In the genomic region with DNA sequence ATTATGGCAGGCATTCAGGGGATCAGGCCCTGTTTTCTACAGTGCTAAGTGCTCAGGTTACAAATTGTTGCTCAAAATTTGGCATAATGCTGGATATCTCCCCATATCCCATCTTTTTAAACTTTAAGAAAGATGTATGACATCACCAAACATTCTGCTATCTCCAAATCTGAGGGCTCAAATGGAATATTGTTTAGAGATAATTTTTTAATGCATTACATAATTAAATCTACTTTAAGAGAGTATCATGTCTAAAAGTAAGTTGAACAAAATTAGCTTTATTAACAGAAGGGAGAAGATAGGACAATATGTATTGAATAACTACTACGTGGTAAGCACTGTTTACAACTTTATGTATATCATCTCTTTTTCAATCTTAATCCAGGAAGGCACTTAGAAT, we compare ENCODE assay signal across 27 cellular contexts.
"Had no signal": no experiment of that assay in that cellular context is flagged by ENCODE, and none has a peak within 500 bp of the region (broad histone marks: within the 10 kb centered on the region; RNA-seq: fewer than 3 reads in every experiment).

No MANE protein-coding gene starts in this region.

- ATAC-seq: activated T-helper 17 cell treated with anti-CD3 and anti-CD28 coated beads, Interleukin-2, amount 50 U/mL, for 72 hours had no signal

- H3K27ac ChIP-seq: brain microvascular endothelial cell, cardiac muscle cell, VCaP had no signal

- H3K36me3 ChIP-seq: brain microvascular endothelial cell, cardiac muscle cell had no signal

- H3K4me3 ChIP-seq: cardiac muscle cell had no signal

- DNase-seq: activated CD4-positive, alpha-beta memory T cell treated with anti-CD3 and anti-CD28 coated beads for 36 hours; activated CD4-positive, alpha-beta T cell treated with anti-CD3 and anti-CD28 coated beads, Interleukin-2, amount 10 ng/mL, durations not matched to agents 7 days and 5 days; activated CD4-positive, CD25-positive, alpha-beta regulatory T cell; activated CD8-positive, alpha-beta memory T cell treated with anti-CD3 and anti-CD28 coated beads for 24 hours; activated gamma-delta T cell; activated naive CD4-positive, alpha-beta T cell treated with anti-CD3 and anti-CD28 coated beads, Interleukin-2, amount 10 ng/mL, durations not matched to agents 7 days and 5 days; activated naive CD8-positive, alpha-beta T cell treated with anti-CD3 and anti-CD28 coated beads for 36 hours; activated T-cell treated with anti-CD3 and anti-CD28 coated beads for 4 hours; activated T-cell treated with anti-CD3 and anti-CD28 coated beads, Interleukin-2, amount 50 U/mL, for 48 hours; brain microvascular endothelial cell; cerebellar nuclear complex; NCI-H1092 treated with DMSO at 0.1 percent for 48 hours; NCI-H1417 treated with DMSO at 0.1 percent for 48 hours; NCI-H1694; NCI-H2029; NCI-H2107; NCI-H2171 treated with DMSO at 0.1 percent for 48 hours; NCI-H345; NCI-H510A treated with DMSO at 0.1 percent for 48 hours; NCI-H69; NK-92 treated with Interleukin-12 subunit alpha and Interleukin-12 subunit beta, amount 100 ng/mL, for 24 hours; SHP77 treated with DMSO at 0.1 percent for 48 hours; T-helper 1 cell had no signal

- FAIRE-seq: colon had no signal

- H3K27me3 ChIP-seq: brain microvascular endothelial cell, cardiac muscle cell had no signal
